Comparison of ENCODE assay signal across 5 cellular contexts in genomic region chr18:6111726-6112125, GRCh38.
"Had no signal": no experiment of that assay in that cellular context is flagged by ENCODE, and none has a peak within 500 bp of the region (broad histone marks: within the 10 kb centered on the region; RNA-seq: fewer than 3 reads in every experiment).

No MANE protein-coding gene starts in this region.

- H3K4me3 ChIP-seq: K562 had no signal

- ATAC-seq: K562 had no signal

- H3K27ac ChIP-seq: HL-60 had no signal

- FAIRE-seq: HTR-8/SVneo, K562 had no signal

- DNase-seq: KBM-7, KG1 had no signal
